Comparison of ENCODE assay signal across 28 cellular contexts in genomic region chr5:19067741-19068140, GRCh38.
"Had no signal": no experiment of that assay in that cellular context is flagged by ENCODE, and none has a peak within 500 bp of the region (broad histone marks: within the 10 kb centered on the region; RNA-seq: fewer than 3 reads in every experiment).

No MANE protein-coding gene starts in this region.

- H3K9me3 ChIP-seq: lower lobe of right lung, pancreas, prostate gland, testis, thyroid gland, transverse colon, upper lobe of left lung, vagina had no signal

- H3K4me3 ChIP-seq: left lung, lower lobe of right lung, pancreas, prostate gland, skin epidermis, stomach, testis, thyroid gland, transverse colon, upper lobe of left lung, vagina had no signal

- H3K27ac ChIP-seq: left lung, lower lobe of right lung, pancreas, prostate gland, skin epidermis, stomach, testis, thyroid gland, transverse colon, upper lobe of left lung, vagina had no signal

- DNase-seq: hypothalamus; immature natural killer cell; kidney; left colon; left lung; lower lobe of right lung; mammary epithelial cell; mesenchymal stem cell; naive thymus-derived CD4-positive, alpha-beta T cell; nucleus accumbens; pancreas; posterior cingulate gyrus; retina; right cardiac atrium; stimulated activated CD4-positive, alpha-beta T cell treated with anti-CD3 and anti-CD28 coated beads, Interleukin-12 subunit alpha, Interleukin-12 subunit beta, amount 100 ng/mL, for 4 hours; stimulated activated CD4-positive, alpha-beta T cell treated with anti-CD3 and anti-CD28 coated beads, Interleukin-15, amount 100 ng/mL, for 24 hours; stimulated activated CD4-positive, alpha-beta T cell treated with anti-CD3 and anti-CD28 coated beads, Interleukin-2, amount 100 ng/mL, for 24 hours; stimulated activated CD4-positive, alpha-beta T cell treated with anti-CD3 and anti-CD28 coated beads, Interleukin-4, amount 100 ng/mL, for 1 hour; stimulated activated naive B cell treated with anti-CD40 and anti-IgM and Interleukin-4, amounts not matched to agents 10 μg/mL and 1 μg/mL and 100 μg/mL, for 72 hours; stimulated activated naive CD8-positive, alpha-beta T cell treated with anti-CD3 and anti-CD28 coated beads, Interleukin-15, Interleukin-2, amounts not matched to agents 100 U/mL and 50 U/mL, for 24 hours; stomach; testis; thyroid gland; transverse colon; upper lobe of left lung had no signal

- H3K27me3 ChIP-seq: left lung, pancreas, stomach, testis, thyroid gland, transverse colon, upper lobe of left lung, vagina had no signal

- H3K4me1 ChIP-seq: left lung, lower lobe of right lung, pancreas, prostate gland, stomach, testis, thyroid gland, transverse colon, upper lobe of left lung, vagina had no signal

- H3K36me3 ChIP-seq: left lung, lower lobe of right lung, pancreas, prostate gland, stomach, thyroid gland, transverse colon, upper lobe of left lung, vagina had no signal
